In genomic region chr13:95552539-95553270, GRCh38 we compare ENCODE assay signal across 9 cellular contexts. TPM values are rescaled to one million over a fixed set of nuclear protein-coding genes. Genes with fewer than 3 reads are reported as not detected.
DNase-seq lines count a peak whose midpoint lies in the region; ATAC-seq, FAIRE-seq and TF ChIP-seq lines count a peak whose summit lies in the region.
"Had no signal": no experiment of that assay in that cellular context is flagged by ENCODE, and none has a peak within 500 bp of the region (broad histone marks: within the 10 kb centered on the region; RNA-seq: fewer than 3 reads in every experiment).

CLDN10 (plus strand) TSS chr13:95552720; CDS start chr13:95552754, 34 bp downstream.

- DNase-seq in GM12892 (ENCODE audit: insufficient read length) = peak; percentile 19
- peak; percentile 76 for DNase-seq in NCI-H146 (lab: John Stamatoyannopoulos, UW)
- no peak for DNase-seq in foreskin keratinocyte
- DNase-seq in progenitor cell of endocrine pancreas (ENCODE audit: low spot score, unreplicated experiment) = peak; percentile 60
- DNase-seq in effector CD4-positive, alpha-beta T cell = no peak
- DNase-seq in NCI-H2081 (lab: John Stamatoyannopoulos, UW) = no peak
- DNase-seq in adrenal gland = no peak
- DNase-seq in activated CD4-positive, alpha-beta T cell treated with anti-CD3 and anti-CD28 coated beads, Interleukin-2, amount 50 U/mL, for 1 hour = no peak
- DNase-seq: NCI-H1417 treated with DMSO at 0.1 percent for 48 hours had no signal

- TF ChIP-seq CTCF in foreskin keratinocyte (conservative IDR thresholded peaks at IDR 0.05) (peak; percentile 17), progenitor cell of endocrine pancreas (IDR thresholded peaks at IDR 0.05; ENCODE audit: unreplicated experiment) (peak; percentile 67), adrenal gland (IDR thresholded peaks at IDR 0.05) (no peak)

- FAIRE-seq in GM12892 (lab: Jason Lieb, UNC) = no peak

- no peak within 1 kb of the TSS for H3K27ac Mint-ChIP-seq in progenitor cell of endocrine pancreas

- peak within 1 kb of the TSS in 1 of 4 donors; percentile 30 for H3K4me3 ChIP-seq in adrenal gland

- WGBS in adrenal gland, 4 donors = 0 to 5% (median 3%) methylated on average over 14 to 65 of the region's 65 CpGs

- H3K36me3 Mint-ChIP-seq in progenitor cell of endocrine pancreas (ENCODE audit: insufficient read depth) = no peaks in the 10 kb centered on the region

- peak; percentile 57 for ATAC-seq in foreskin keratinocyte

- H3K27me3 ChIP-seq in foreskin keratinocyte (peaks cover 98% of the 10 kb centered on the region), adrenal gland (peaks cover 51% of the 10 kb centered on the region)

- no peaks in the 10 kb centered on the region for H3K9me3 Mint-ChIP-seq in progenitor cell of endocrine pancreas (ENCODE audit: low read depth)

- no peaks in the 10 kb centered on the region for H3K36me3 ChIP-seq in adrenal gland (replicated peaks in 1 of 2)

- intact Hi-C loops in adrenal gland (cut with DNase I) = no loop called here

- H3K9me3 ChIP-seq in adrenal gland (replicated peaks in 1 of 3) = no peaks in the 10 kb centered on the region

- H3K4me3 Mint-ChIP-seq in progenitor cell of endocrine pancreas (ENCODE audit: low read depth) = peak within 1 kb of the TSS; percentile 70

- peaks cover 14% of the 10 kb centered on the region for H3K4me1 Mint-ChIP-seq in progenitor cell of endocrine pancreas (ENCODE audit: low read depth)

- H3K27ac ChIP-seq in foreskin keratinocyte (no peak within 1 kb of the TSS), adrenal gland (no peak within 1 kb of the TSS)

- H3K4me1 ChIP-seq in foreskin keratinocyte = no peaks in the 10 kb centered on the region
- H3K4me1 ChIP-seq in adrenal gland (replicated peaks in 1 of 2) = no peaks in the 10 kb centered on the region

- H3K27me3 Mint-ChIP-seq in progenitor cell of endocrine pancreas = peaks cover 58% of the 10 kb centered on the region

- TF ChIP-seq POLR2A in GM12892 (IDR thresholded peaks at IDR 0.05; ENCODE audit: low read depth, low read length) = no peak
- no peak for TF ChIP-seq POLR2A in adrenal gland (IDR thresholded peaks at IDR 0.05)

RNA-seq across cellular contexts. Expression of gene CLDN10, which starts in this region (rescaled TPM):
- 0.32 TPM for polyA plus RNA-seq in GM12892 (2012; ENCODE audit: missing spikeins)
- not detected in 2 replicates for total RNA-seq in foreskin keratinocyte
- polyA plus RNA-seq in foreskin keratinocyte = not detected in 2 replicates
- 2.8 and 3.0 TPM in 2 replicates for total RNA-seq in progenitor cell of endocrine pancreas
- under 1 TPM in 1 of 8 donors, not detected in 7; 0.23 TPM for total RNA-seq in adrenal gland
- under 1 TPM in 1 of 3 donors, not detected in 2; 0.54 TPM for polyA plus RNA-seq in adrenal gland

Comparison
In these comparisons a context has a peak if more than half of its experiments do, and no peak if none do; other contexts are left out.
1. Peak in ATAC-seq in foreskin keratinocyte; RNA of the gene not detected or under 1 TPM.
2. DNase-seq: peak in GM12892 (single experiment), NCI-H146 (single experiment) and progenitor cell of endocrine pancreas (single experiment); none in foreskin keratinocyte (0 of 2), effector CD4-positive, alpha-beta T cell (single experiment), NCI-H2081 (0 of 2), adrenal gland (0 of 7) and activated CD4-positive, alpha-beta T cell treated with anti-CD3 and anti-CD28 coated beads, Interleukin-2, amount 50 U/mL, for 1 hour (single experiment).
3. CTCF ChIP-seq: peak in foreskin keratinocyte (single experiment) and progenitor cell of endocrine pancreas (single experiment); none in adrenal gland (0 of 6).